In genomic region chr6:128694303-128695009, GRCh38 we compare ENCODE assay signal across 14 cellular contexts.
DNase-seq lines count a peak whose midpoint lies in the region; ATAC-seq and TF ChIP-seq lines count a peak whose summit lies in the region.
"Had no signal": no experiment of that assay in that cellular context is flagged by ENCODE, and none has a peak within 500 bp of the region (broad histone marks: within the 10 kb centered on the region; RNA-seq: fewer than 3 reads in every experiment).

No MANE protein-coding gene starts in this region.

- H3K4me3 Mint-ChIP-seq in immature natural killer cell: no peak overlapping the region
- H3K4me3 Mint-ChIP-seq: CD4-positive, CD25-positive, alpha-beta regulatory T cell; stimulated activated naive CD8-positive, alpha-beta T cell treated with anti-CD3 and anti-CD28 coated beads, Interleukin-15, amount 100 ng/mL, for 72 hours had no signal

- no peaks in the 10 kb centered on the region for H3K4me1 ChIP-seq in smooth muscle cell (ENCODE audit: low read depth)

- H3K27me3 ChIP-seq in smooth muscle cell (ENCODE audit: low read depth): no peaks in the 10 kb centered on the region

- no peaks in the 10 kb centered on the region for H3K4me1 Mint-ChIP-seq in immature natural killer cell
- H3K4me1 Mint-ChIP-seq: CD4-positive, CD25-positive, alpha-beta regulatory T cell; stimulated activated naive CD8-positive, alpha-beta T cell treated with anti-CD3 and anti-CD28 coated beads, Interleukin-15, amount 100 ng/mL, for 72 hours had no signal

- ATAC-seq in GM19324 (IDR thresholded peaks at IDR 0.05; ENCODE audit: low FRiP score, unreplicated experiment) (peak; percentile 89), HG02588 (IDR thresholded peaks at IDR 0.05; ENCODE audit: unreplicated experiment) (peak; percentile 94), HG03196 (IDR thresholded peaks at IDR 0.05; ENCODE audit: unreplicated experiment) (peak; percentile 96)
- ATAC-seq: stimulated activated naive CD8-positive, alpha-beta T cell treated with anti-CD3 and anti-CD28 coated beads, Interleukin-15, amount 100 ng/mL, for 72 hours had no signal

- H3K27ac ChIP-seq in smooth muscle cell (ENCODE audit: low read depth): no peak overlapping the region
- H3K27ac ChIP-seq: epithelial cell of prostate had no signal

- peak overlapping the region; percentile 75 for H2AFZ ChIP-seq in smooth muscle cell (ENCODE audit: low read depth)

- WGBS in smooth muscle cell (ENCODE audit: low lambda C conversion rate): 91% methylated on average over 1 of the region's 1 CpG

- no peaks in the 10 kb centered on the region for H3F3A ChIP-seq in smooth muscle cell (ENCODE audit: low read depth)

- H3K36me3 ChIP-seq in smooth muscle cell (ENCODE audit: low read depth): no peaks in the 10 kb centered on the region

- no peak overlapping the region for H3K27ac Mint-ChIP-seq in immature natural killer cell
- H3K27ac Mint-ChIP-seq: CD4-positive, CD25-positive, alpha-beta regulatory T cell; stimulated activated naive CD8-positive, alpha-beta T cell treated with anti-CD3 and anti-CD28 coated beads, Interleukin-15, amount 100 ng/mL, for 72 hours had no signal

- peaks cover 0 to 11% (median 0%) of the 10 kb centered on the region in 6 donors for H3K9me3 Mint-ChIP-seq in immature natural killer cell
- H3K9me3 Mint-ChIP-seq: stimulated activated naive CD8-positive, alpha-beta T cell treated with anti-CD3 and anti-CD28 coated beads, Interleukin-15, amount 100 ng/mL, for 72 hours had no signal

- H4K20me1 ChIP-seq in smooth muscle cell (ENCODE audit: low read depth): no peaks in the 10 kb centered on the region

- H3K9ac ChIP-seq in smooth muscle cell (ENCODE audit: low read depth): no peak overlapping the region

- no peak for DNase-seq in smooth muscle cell (lab: John Stamatoyannopoulos, UW; ENCODE audit: unreplicated experiment)
- no peak for DNase-seq in inferior parietal cortex (ENCODE audit: extremely low spot score)
- no peak for DNase-seq in NCI-H446 (lab: John Stamatoyannopoulos, UW)
- no peak for DNase-seq in immature natural killer cell
- DNase-seq: activated CD4-positive, alpha-beta T cell treated with anti-CD3 and anti-CD28 coated beads for 48 hours; activated gamma-delta T cell treated with Interleukin-2 at 50 U/mL for 16 hours; CD4-positive, CD25-positive, alpha-beta regulatory T cell; KG1; stimulated activated CD4-positive, alpha-beta T cell treated with anti-CD3 and anti-CD28 coated beads, Interleukin-2, amount 100 ng/mL, for 48 hours; stimulated activated naive CD8-positive, alpha-beta T cell treated with anti-CD3 and anti-CD28 coated beads, Interleukin-15, amount 100 ng/mL, for 72 hours had no signal

- no peak overlapping the region for H3K4me2 ChIP-seq in smooth muscle cell

- no peaks in the 10 kb centered on the region for H3K79me2 ChIP-seq in smooth muscle cell (ENCODE audit: low read depth)

- no peaks in the 10 kb centered on the region for H3K36me3 Mint-ChIP-seq in immature natural killer cell
- H3K36me3 Mint-ChIP-seq: CD4-positive, CD25-positive, alpha-beta regulatory T cell had no signal

- H3K27me3 Mint-ChIP-seq in immature natural killer cell (ENCODE audit: low read depth in 3 of 3): peaks cover 0 to 6% (median 0%) of the 10 kb centered on the region in 3 donors
- H3K27me3 Mint-ChIP-seq: CD4-positive, CD25-positive, alpha-beta regulatory T cell had no signal

- no peaks in the 10 kb centered on the region for H3K9me3 ChIP-seq in smooth muscle cell (replicated peaks; ENCODE audit: low read depth)

- TF ChIP-seq CTCF in smooth muscle cell (IDR thresholded peaks at IDR 0.05; ENCODE audit: borderline replicate concordance, insufficient read depth, poor library complexity, severe bottlenecking): no peak

- H3K4me3 ChIP-seq in smooth muscle cell: no peak overlapping the region
